Comparison of ENCODE assay signal across 8 cellular contexts in the genomic region with DNA sequence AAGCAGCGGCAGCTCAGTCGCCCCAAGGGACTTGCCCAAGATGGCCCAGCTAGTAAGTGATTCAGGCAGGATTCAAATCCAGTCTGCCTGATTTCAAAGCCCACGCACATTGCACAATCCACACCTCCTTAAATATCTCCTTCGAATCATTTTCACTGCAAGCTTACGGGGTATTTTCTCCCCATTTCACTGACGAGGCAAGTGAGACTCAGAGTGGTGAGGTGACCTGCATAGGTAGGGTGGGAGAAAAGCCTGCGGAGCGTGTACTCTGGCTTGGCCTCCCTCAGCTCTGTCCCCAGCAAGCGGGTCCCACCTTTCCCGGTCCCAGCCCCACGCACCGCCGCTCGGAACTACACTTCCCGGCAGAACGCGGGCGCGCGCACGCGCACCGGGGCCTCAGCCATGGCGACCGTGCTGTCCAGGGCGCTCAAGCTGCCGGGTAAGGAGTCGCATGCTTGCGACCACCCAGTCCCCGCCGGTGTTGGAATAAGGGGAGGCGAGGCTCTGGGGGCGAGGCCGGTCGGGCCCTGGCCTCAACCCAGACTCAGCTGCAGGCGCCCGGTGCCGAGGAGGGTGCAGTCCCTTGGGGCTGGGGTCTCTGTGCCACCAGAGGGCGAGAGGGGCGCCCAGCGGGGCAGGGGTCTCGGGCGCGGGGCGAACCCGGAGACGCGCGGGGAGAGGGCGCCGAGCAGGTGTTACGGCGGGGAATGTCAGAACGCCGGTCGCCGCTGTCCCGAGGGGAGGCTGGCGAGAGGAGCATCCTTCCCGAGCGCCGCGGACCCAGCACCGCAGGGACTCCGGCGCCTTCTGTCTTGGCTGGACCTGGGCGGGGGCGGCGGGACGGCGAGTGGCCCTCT. TPM values are rescaled to one million over a fixed set of nuclear protein-coding genes. Genes with fewer than 3 reads are reported as not detected.
DNase-seq lines count a peak whose midpoint lies in the region; ATAC-seq and TF ChIP-seq lines count a peak whose summit lies in the region.

A gene with protein sequence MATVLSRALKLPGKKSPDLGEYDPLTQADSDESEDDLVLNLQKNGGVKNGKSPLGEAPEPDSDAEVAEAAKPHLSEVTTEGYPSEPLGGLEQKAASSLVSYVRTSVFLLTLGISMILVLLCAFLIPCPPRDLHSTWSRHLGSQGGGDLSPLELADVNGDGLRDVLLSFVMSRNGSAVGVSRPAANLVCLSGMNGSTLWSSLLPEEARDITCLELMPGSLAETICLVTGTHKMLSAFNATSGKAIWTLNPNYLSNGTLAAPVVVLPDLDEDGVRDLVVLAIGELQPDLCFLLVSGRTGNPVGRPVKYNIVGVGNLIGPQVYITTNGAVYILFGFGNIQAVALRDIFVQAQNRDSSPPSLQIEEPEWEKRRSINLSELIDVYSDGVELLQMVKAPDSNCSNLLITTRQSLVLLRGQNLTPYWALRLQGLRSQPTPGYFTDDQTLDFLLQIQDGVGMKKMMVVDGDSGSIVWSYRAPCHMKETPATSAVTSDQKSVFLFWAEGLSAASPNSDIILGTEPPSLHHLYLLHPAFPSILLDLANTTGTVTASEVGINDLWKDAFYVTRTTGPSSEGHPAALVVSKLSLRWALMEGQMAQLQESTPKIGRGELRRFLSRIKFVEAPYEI (plus strand): TSS at position 380 of the 857 bp plus-strand sequence. CDS start 23 bp downstream, at position 403.

- CTCF ChIA-PET in activated CD8-positive, alpha-beta memory T cell treated with anti-CD3 and anti-CD28 coated beads, Interleukin-2, amount 10 ng/mL, durations not matched to agents 7 days and 5 days (lab: Charles Lee): interaction anchor here (0.8 to 2.6 kb wide), 5 partner anchors 25 to 255 kb away, joined by 3 to 15 read pairs (median 3); no protein-coding TSS in a partner anchor

- H3K9ac ChIP-seq in endodermal cell (ENCODE audit: extremely low read depth, low read length, poor library complexity, severe bottlenecking): peak within 1 kb of the TSS; percentile 50

- TF ChIP-seq CTCF in endodermal cell (conservative IDR thresholded peaks at IDR 0.05): peak; percentile 78

- ATAC-seq in HG03196 (IDR thresholded peaks at IDR 0.05; ENCODE audit: unreplicated experiment): peak; percentile 84
- peak; percentile 98 for ATAC-seq in activated CD8-positive, alpha-beta memory T cell treated with anti-CD3 and anti-CD28 coated beads, Interleukin-2, amount 10 ng/mL, durations not matched to agents 7 days and 5 days

- H3K36me3 ChIP-seq in endodermal cell (ENCODE audit: control insufficient read depth, insufficient read depth, low read length): no peaks in the 10 kb centered on the region
- H3K36me3 ChIP-seq in mesodermal cell (ENCODE audit: control insufficient read depth, insufficient read depth, low read length): no peaks in the 10 kb centered on the region

- H3K27me3 ChIP-seq in endodermal cell (ENCODE audit: control insufficient read depth, insufficient read depth, low read length, poor library complexity, severe bottlenecking): peaks cover 16% of the 10 kb centered on the region

- H3K9me3 ChIP-seq in endodermal cell (ENCODE audit: control insufficient read depth, low read length) (peaks cover 11% of the 10 kb centered on the region), mesodermal cell (ENCODE audit: control insufficient read depth, low read length) (no peaks in the 10 kb centered on the region)

- H3K4me1 Mint-ChIP-seq in activated CD8-positive, alpha-beta memory T cell treated with anti-CD3 and anti-CD28 coated beads, Interleukin-2, amount 10 ng/mL, durations not matched to agents 7 days and 5 days: peaks cover 23% of the 10 kb centered on the region
- H3K4me1 Mint-ChIP-seq in endodermal cell: peaks cover 15% of the 10 kb centered on the region

- H3K4me3 ChIP-seq in endodermal cell (ENCODE audit: low read length) (peak within 1 kb of the TSS; percentile 77), mesodermal cell (ENCODE audit: extremely low read depth, insufficient read depth, low read length, poor library complexity, severe bottlenecking) (peak within 1 kb of the TSS; percentile 76)

- H3K4me1 ChIP-seq in endodermal cell (ENCODE audit: control insufficient read depth, insufficient read depth, low read length) (no peaks in the 10 kb centered on the region), mesodermal cell (ENCODE audit: control insufficient read depth, insufficient read depth, low read length, poor library complexity, severe bottlenecking) (peaks cover 3% of the 10 kb centered on the region)

- in situ Hi-C loops in GM18951 (cut with MboI; ENCODE audit: low sequenced_read_pairs, unreplicated experiment): no loop called here

- H3K27ac Mint-ChIP-seq in activated CD8-positive, alpha-beta memory T cell treated with anti-CD3 and anti-CD28 coated beads, Interleukin-2, amount 10 ng/mL, durations not matched to agents 7 days and 5 days: peak within 1 kb of the TSS; percentile 31
- H3K27ac Mint-ChIP-seq in endodermal cell: no peak within 1 kb of the TSS

- no peak within 1 kb of the TSS for H3K27ac ChIP-seq in endodermal cell (ENCODE audit: low read depth, low read length)
- H3K27ac ChIP-seq in mesodermal cell (ENCODE audit: low read depth, low read length, severe bottlenecking): no peak within 1 kb of the TSS

- WGBS in endodermal cell (ENCODE audit: insufficient coverage in 1 of 2, insufficient read length in 1 of 2), 2 experiments: 6 to 11% methylated on average over 27 to 71 of the region's 71 CpGs
- 3 to 4% methylated on average over 56 of the region's 71 CpGs for WGBS in mesodermal cell (ENCODE audit: insufficient coverage in 2 of 2), 2 experiments

- H3K27me3 Mint-ChIP-seq in activated CD8-positive, alpha-beta memory T cell treated with anti-CD3 and anti-CD28 coated beads, Interleukin-2, amount 10 ng/mL, durations not matched to agents 7 days and 5 days: peaks cover 29% of the 10 kb centered on the region
- H3K27me3 Mint-ChIP-seq in endodermal cell (ENCODE audit: insufficient read depth): peaks cover 37% of the 10 kb centered on the region

- no peaks in the 10 kb centered on the region for H3K9me3 Mint-ChIP-seq in activated CD8-positive, alpha-beta memory T cell treated with anti-CD3 and anti-CD28 coated beads, Interleukin-2, amount 10 ng/mL, durations not matched to agents 7 days and 5 days (ENCODE audit: low read depth)
- peaks cover 8% of the 10 kb centered on the region for H3K9me3 Mint-ChIP-seq in endodermal cell

- peak; percentile 51 for TF ChIP-seq POLR2A in GM18951 (IDR thresholded peaks at IDR 0.05; ENCODE audit: extremely low read depth, insufficient read depth, insufficient read length)

- peaks cover 4% of the 10 kb centered on the region for H3K36me3 Mint-ChIP-seq in activated CD8-positive, alpha-beta memory T cell treated with anti-CD3 and anti-CD28 coated beads, Interleukin-2, amount 10 ng/mL, durations not matched to agents 7 days and 5 days
- peaks cover 5% of the 10 kb centered on the region for H3K36me3 Mint-ChIP-seq in endodermal cell (ENCODE audit: low read depth)

- H3K4me3 Mint-ChIP-seq in activated CD8-positive, alpha-beta memory T cell treated with anti-CD3 and anti-CD28 coated beads, Interleukin-2, amount 10 ng/mL, durations not matched to agents 7 days and 5 days: peak within 1 kb of the TSS; percentile 80
- peak within 1 kb of the TSS; percentile 67 for H3K4me3 Mint-ChIP-seq in endodermal cell

- peak; percentile 14 to 52 for DNase-seq in AML-193 (lab: John Stamatoyannopoulos, UW)
- peak; percentile 74 for DNase-seq in NCI-H69 (lab: John Stamatoyannopoulos, UW)
- DNase-seq in activated CD8-positive, alpha-beta memory T cell treated with anti-CD3 and anti-CD28 coated beads, Interleukin-2, amount 10 ng/mL, durations not matched to agents 7 days and 5 days: peak; percentile 76
- peak; percentile 95 for DNase-seq in endodermal cell
- peak; percentile 48 for DNase-seq in stimulated activated CD8-positive, alpha-beta memory T cell treated with anti-CD3 and anti-CD28 coated beads, Interleukin-15, amount 100 ng/mL, for 1 hour (ENCODE audit: low read depth)

RNA-seq across cellular contexts. Expression of the gene that starts here (rescaled TPM):
- 1 to 10 TPM; 4.7 to 5.0 TPM for total RNA-seq in activated CD8-positive, alpha-beta memory T cell treated with anti-CD3 and anti-CD28 coated beads, Interleukin-2, amount 10 ng/mL, durations not matched to agents 7 days and 5 days
- 10 to 100 TPM; 20.8 to 32.0 TPM for total RNA-seq in endodermal cell
- 21.3 TPM for polyA plus RNA-seq in endodermal cell (2013, experiment 1 of 2)
- polyA plus RNA-seq in endodermal cell (2013, experiment 2 of 2): 18.6 TPM
- 10.6 TPM for polyA plus RNA-seq in mesodermal cell (2013, experiment 1 of 2)
- polyA plus RNA-seq in mesodermal cell (2013, experiment 2 of 2): 9.3 TPM

Comparison
In these comparisons a context has a peak if more than half of its experiments do, and no peak if none do; other contexts are left out.
1. DNase-seq: peak in every context shown above with its lines; median percentile 95 in endodermal cell; 76 in activated CD8-positive, alpha-beta memory T cell treated with anti-CD3 and anti-CD28 coated beads, Interleukin-2, amount 10 ng/mL, durations not matched to agents 7 days and 5 days; 74 in NCI-H69; 48 in stimulated activated CD8-positive, alpha-beta memory T cell treated with anti-CD3 and anti-CD28 coated beads, Interleukin-15, amount 100 ng/mL, for 1 hour; 33 in AML-193.